ENCODE assay signal across 3 cellular contexts in genomic region chr1:91529856-91530255, GRCh38.
TF ChIP-seq lines count a peak whose summit lies in the region.

No MANE protein-coding gene starts in this region.

TF ChIP-seq in SK-N-SH, 30 proteins besides CTCF, POLR2A, EP300 and RAD21 (continues in another document):
- TF ChIP-seq FOXM1 (IDR thresholded peaks at IDR 0.05; ENCODE audit: low read depth): no peak
- TF ChIP-seq, protein P1, sequence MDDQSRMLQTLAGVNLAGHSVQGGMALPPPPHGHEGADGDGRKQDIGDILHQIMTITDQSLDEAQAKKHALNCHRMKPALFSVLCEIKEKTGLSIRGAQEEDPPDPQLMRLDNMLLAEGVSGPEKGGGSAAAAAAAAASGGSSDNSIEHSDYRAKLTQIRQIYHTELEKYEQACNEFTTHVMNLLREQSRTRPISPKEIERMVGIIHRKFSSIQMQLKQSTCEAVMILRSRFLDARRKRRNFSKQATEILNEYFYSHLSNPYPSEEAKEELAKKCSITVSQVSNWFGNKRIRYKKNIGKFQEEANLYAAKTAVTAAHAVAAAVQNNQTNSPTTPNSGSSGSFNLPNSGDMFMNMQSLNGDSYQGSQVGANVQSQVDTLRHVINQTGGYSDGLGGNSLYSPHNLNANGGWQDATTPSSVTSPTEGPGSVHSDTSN (IDR thresholded peaks at IDR 0.05): no peak
- TF ChIP-seq POLR2AphosphoS5 (IDR thresholded peaks at IDR 0.05; ENCODE audit: low read depth, low read length): no peak
- no peak for TF ChIP-seq YY1 (IDR thresholded peaks at IDR 0.05; ENCODE audit: low read depth)
- TF ChIP-seq CHD2 (IDR thresholded peaks at IDR 0.05; ENCODE audit: low read length, partially characterized antibody): no peak
- no peak for TF ChIP-seq NRF1 (IDR thresholded peaks at IDR 0.05; ENCODE audit: low read depth, low read length)
- TF ChIP-seq, protein P2, sequence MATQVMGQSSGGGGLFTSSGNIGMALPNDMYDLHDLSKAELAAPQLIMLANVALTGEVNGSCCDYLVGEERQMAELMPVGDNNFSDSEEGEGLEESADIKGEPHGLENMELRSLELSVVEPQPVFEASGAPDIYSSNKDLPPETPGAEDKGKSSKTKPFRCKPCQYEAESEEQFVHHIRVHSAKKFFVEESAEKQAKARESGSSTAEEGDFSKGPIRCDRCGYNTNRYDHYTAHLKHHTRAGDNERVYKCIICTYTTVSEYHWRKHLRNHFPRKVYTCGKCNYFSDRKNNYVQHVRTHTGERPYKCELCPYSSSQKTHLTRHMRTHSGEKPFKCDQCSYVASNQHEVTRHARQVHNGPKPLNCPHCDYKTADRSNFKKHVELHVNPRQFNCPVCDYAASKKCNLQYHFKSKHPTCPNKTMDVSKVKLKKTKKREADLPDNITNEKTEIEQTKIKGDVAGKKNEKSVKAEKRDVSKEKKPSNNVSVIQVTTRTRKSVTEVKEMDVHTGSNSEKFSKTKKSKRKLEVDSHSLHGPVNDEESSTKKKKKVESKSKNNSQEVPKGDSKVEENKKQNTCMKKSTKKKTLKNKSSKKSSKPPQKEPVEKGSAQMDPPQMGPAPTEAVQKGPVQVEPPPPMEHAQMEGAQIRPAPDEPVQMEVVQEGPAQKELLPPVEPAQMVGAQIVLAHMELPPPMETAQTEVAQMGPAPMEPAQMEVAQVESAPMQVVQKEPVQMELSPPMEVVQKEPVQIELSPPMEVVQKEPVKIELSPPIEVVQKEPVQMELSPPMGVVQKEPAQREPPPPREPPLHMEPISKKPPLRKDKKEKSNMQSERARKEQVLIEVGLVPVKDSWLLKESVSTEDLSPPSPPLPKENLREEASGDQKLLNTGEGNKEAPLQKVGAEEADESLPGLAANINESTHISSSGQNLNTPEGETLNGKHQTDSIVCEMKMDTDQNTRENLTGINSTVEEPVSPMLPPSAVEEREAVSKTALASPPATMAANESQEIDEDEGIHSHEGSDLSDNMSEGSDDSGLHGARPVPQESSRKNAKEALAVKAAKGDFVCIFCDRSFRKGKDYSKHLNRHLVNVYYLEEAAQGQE (IDR thresholded peaks at IDR 0.05; ENCODE audit: low read depth, low read length): no peak
- no peak for TF ChIP-seq RXRA (IDR thresholded peaks at IDR 0.05; ENCODE audit: borderline replicate concordance, low read depth)
- no peak for TF ChIP-seq TAF1 (IDR thresholded peaks at IDR 0.05; ENCODE audit: borderline replicate concordance, low read depth, low read length)
- TF ChIP-seq, protein P3, sequence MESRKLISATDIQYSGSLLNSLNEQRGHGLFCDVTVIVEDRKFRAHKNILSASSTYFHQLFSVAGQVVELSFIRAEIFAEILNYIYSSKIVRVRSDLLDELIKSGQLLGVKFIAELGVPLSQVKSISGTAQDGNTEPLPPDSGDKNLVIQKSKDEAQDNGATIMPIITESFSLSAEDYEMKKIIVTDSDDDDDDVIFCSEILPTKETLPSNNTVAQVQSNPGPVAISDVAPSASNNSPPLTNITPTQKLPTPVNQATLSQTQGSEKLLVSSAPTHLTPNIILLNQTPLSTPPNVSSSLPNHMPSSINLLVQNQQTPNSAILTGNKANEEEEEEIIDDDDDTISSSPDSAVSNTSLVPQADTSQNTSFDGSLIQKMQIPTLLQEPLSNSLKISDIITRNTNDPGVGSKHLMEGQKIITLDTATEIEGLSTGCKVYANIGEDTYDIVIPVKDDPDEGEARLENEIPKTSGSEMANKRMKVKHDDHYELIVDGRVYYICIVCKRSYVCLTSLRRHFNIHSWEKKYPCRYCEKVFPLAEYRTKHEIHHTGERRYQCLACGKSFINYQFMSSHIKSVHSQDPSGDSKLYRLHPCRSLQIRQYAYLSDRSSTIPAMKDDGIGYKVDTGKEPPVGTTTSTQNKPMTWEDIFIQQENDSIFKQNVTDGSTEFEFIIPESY (IDR thresholded peaks at IDR 0.05; ENCODE audit: borderline replicate concordance, low read depth): no peak
- TF ChIP-seq MAX (IDR thresholded peaks at IDR 0.05; ENCODE audit: low read depth): no peak
- TF ChIP-seq TEAD4 (IDR thresholded peaks at IDR 0.05; ENCODE audit: borderline replicate concordance, insufficient read depth): no peak
- no peak for TF ChIP-seq RCOR1 (IDR thresholded peaks at IDR 0.05; ENCODE audit: low read length)

TF ChIP-seq in SK-N-SH treated with all-trans-retinoic acid at 6 μM for 48 hours, 23 proteins besides CTCF, POLR2A, EP300 and RAD21:
- TF ChIP-seq ARNTL (CRISPR knock-in tag; IDR thresholded peaks at IDR 0.05; ENCODE audit: borderline replicate concordance, low read depth) (no peak), CREB5 (CRISPR knock-in tag; IDR thresholded peaks at IDR 0.05; ENCODE audit: low read depth) (no peak), ZFP30 (CRISPR knock-in tag; IDR thresholded peaks at IDR 0.05) (no peak), CSDC2 (CRISPR knock-in tag; IDR thresholded peaks at IDR 0.05) (no peak), ZFP3 (CRISPR knock-in tag; IDR thresholded peaks at IDR 0.05) (no peak), TCF4 (CRISPR knock-in tag; IDR thresholded peaks at IDR 0.05; ENCODE audit: borderline replicate concordance) (no peak), TOX (CRISPR knock-in tag; IDR thresholded peaks at IDR 0.05; ENCODE audit: borderline replicate concordance) (no peak), BACH2 (CRISPR knock-in tag; IDR thresholded peaks at IDR 0.05; ENCODE audit: borderline replicate concordance) (no peak), OSR1 (CRISPR knock-in tag; IDR thresholded peaks at IDR 0.05) (no peak)
- TF ChIP-seq, protein P4, sequence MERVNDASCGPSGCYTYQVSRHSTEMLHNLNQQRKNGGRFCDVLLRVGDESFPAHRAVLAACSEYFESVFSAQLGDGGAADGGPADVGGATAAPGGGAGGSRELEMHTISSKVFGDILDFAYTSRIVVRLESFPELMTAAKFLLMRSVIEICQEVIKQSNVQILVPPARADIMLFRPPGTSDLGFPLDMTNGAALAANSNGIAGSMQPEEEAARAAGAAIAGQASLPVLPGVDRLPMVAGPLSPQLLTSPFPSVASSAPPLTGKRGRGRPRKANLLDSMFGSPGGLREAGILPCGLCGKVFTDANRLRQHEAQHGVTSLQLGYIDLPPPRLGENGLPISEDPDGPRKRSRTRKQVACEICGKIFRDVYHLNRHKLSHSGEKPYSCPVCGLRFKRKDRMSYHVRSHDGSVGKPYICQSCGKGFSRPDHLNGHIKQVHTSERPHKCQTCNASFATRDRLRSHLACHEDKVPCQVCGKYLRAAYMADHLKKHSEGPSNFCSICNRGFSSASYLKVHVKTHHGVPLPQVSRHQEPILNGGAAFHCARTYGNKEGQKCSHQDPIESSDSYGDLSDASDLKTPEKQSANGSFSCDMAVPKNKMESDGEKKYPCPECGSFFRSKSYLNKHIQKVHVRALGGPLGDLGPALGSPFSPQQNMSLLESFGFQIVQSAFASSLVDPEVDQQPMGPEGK (CRISPR knock-in tag; IDR thresholded peaks at IDR 0.05; ENCODE audit: borderline replicate concordance): no peak
- TF ChIP-seq, protein P5, sequence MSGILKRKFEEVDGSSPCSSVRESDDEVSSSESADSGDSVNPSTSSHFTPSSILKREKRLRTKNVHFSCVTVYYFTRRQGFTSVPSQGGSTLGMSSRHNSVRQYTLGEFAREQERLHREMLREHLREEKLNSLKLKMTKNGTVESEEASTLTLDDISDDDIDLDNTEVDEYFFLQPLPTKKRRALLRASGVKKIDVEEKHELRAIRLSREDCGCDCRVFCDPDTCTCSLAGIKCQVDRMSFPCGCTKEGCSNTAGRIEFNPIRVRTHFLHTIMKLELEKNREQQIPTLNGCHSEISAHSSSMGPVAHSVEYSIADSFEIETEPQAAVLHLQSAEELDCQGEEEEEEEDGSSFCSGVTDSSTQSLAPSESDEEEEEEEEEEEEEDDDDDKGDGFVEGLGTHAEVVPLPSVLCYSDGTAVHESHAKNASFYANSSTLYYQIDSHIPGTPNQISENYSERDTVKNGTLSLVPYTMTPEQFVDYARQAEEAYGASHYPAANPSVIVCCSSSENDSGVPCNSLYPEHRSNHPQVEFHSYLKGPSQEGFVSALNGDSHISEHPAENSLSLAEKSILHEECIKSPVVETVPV (CRISPR knock-in tag; IDR thresholded peaks at IDR 0.05): no peak

TF ChIP-seq in H1, 55 proteins besides CTCF, POLR2A, EP300 and RAD21:
- no peak for TF ChIP-seq MAFK (IDR thresholded peaks at IDR 0.05; ENCODE audit: low read depth, low read length)
- TF ChIP-seq CHD1 (IDR thresholded peaks at IDR 0.05; ENCODE audit: low read depth, low read length): no peak
TF ChIP-seq in H1: peak in this region for 0.
